In the genomic region with DNA sequence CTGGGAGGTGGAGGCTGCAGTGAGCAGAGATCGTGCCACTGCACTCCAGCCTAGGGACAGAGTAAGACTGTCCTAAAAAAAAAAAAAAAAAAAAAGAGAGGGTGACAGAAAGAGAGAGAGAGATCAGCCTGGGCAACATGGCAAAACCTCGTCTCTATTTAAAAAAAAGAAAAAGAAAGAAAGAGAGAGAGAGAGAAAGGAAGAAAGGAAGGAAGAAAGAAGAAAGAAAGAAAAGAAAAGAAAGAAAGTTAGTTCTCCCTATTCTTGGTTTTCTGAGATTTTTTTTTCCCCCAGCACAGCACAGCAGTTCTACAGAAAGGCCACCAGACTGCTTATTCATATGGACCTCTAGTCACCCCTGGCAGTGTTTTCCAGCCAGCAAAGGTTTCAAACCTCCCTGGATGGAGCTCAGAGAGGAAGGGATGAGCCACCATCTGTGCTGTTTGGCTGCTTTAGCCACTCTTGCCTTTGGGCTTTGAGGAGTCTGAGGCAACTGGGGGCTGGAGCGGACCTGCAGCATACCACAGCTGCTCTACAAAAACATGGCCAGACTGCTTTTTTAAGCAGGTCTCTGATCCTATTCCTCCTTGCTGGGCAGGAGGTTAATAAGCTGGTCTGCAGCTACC, we compare ENCODE assay signal across 1 cellular context.
TF ChIP-seq lines count a peak whose summit lies in the region.

No MANE protein-coding gene starts in this region.

TF ChIP-seq in HepG2, 621 proteins besides CTCF, POLR2A, EP300 and RAD21 (continued from another document):
- TF ChIP-seq, protein P1, sequence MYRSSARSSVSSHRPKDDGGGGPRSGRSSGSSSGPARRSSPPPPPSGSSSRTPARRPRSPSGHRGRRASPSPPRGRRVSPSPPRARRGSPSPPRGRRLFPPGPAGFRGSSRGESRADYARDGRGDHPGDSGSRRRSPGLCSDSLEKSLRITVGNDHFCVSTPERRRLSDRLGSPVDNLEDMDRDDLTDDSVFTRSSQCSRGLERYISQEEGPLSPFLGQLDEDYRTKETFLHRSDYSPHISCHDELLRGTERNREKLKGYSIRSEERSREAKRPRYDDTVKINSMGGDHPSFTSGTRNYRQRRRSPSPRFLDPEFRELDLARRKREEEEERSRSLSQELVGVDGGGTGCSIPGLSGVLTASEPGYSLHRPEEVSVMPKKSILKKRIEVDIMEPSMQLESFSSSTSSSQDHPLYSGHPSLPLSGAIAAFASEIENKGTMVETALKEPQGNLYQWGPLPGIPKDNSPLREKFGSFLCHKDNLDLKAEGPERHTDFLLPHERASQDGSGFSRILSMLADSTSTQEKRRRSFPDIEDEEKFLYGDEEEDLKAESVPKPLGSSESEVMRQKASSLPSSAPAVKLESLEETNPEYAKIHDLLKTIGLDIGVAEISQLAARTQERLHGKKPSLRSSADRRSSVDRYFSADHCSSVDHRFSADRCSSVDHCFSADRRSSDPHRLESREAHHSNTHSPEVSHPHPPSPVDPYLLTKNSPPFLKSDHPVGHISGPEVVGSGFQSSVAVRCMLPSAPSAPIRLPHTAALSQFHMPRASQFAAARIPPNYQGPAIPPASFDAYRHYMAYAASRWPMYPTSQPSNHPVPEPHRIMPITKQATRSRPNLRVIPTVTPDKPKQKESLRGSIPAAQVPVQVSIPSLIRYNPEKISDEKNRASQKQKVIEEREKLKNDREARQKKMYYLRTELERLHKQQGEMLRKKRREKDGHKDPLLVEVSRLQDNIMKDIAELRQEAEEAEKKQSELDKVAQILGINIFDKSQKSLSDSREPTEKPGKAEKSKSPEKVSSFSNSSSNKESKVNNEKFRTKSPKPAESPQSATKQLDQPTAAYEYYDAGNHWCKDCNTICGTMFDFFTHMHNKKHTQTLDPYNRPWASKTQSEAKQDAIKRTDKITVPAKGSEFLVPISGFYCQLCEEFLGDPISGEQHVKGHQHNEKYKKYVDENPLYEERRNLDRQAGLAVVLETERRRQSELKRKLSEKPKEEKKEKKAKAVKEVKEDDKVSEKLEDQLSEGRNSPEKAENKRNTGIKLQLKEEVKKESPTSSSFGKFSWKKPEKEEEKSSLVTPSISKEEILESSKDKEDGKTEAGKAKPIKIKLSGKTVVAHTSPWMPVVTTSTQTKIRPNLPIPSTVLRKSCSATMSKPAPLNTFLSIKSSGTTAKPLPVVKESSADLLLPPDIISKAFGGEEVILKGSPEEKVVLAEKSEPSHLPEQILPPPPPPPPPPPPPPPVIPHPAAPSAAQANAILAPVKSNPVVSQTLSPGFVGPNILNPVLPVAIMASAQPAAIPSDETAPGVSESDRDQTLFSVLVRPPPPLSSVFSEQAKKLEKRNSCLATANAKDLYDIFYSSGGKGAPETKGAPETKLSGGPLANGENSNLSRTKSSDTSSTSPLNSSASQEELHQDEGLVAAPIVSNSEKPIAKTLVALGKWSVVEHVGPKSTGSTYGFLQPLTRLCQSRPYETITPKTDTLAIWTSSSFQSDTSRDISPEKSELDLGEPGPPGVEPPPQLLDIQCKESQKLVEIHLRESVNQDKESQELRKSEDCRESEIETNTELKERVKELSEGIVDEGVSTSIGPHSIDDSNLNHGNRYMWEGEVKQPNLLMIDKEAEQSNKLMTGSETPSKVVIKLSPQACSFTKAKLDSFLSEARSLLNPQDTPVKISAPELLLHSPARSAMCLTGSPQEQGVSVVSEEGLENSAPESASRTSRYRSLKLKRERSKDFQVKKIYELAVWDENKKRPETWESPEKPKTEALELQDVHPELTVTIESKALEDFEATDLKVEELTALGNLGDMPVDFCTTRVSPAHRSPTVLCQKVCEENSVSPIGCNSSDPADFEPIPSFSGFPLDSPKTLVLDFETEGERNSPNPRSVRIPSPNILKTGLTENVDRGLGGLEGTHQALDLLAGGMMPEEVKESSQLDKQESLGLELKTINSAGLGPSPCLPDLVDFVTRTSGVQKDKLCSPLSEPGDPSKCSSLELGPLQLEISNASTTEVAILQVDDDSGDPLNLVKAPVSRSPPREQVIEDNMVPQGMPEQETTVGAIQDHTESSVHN (CRISPR knock-in tag; IDR thresholded peaks at IDR 0.05), result no peak
- TF ChIP-seq, protein P2, sequence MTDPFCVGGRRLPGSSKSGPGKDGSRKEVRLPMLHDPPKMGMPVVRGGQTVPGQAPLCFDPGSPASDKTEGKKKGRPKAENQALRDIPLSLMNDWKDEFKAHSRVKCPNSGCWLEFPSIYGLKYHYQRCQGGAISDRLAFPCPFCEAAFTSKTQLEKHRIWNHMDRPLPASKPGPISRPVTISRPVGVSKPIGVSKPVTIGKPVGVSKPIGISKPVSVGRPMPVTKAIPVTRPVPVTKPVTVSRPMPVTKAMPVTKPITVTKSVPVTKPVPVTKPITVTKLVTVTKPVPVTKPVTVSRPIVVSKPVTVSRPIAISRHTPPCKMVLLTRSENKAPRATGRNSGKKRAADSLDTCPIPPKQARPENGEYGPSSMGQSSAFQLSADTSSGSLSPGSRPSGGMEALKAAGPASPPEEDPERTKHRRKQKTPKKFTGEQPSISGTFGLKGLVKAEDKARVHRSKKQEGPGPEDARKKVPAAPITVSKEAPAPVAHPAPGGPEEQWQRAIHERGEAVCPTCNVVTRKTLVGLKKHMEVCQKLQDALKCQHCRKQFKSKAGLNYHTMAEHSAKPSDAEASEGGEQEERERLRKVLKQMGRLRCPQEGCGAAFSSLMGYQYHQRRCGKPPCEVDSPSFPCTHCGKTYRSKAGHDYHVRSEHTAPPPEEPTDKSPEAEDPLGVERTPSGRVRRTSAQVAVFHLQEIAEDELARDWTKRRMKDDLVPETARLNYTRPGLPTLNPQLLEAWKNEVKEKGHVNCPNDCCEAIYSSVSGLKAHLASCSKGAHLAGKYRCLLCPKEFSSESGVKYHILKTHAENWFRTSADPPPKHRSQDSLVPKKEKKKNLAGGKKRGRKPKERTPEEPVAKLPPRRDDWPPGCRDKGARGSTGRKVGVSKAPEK (CRISPR knock-in tag; IDR thresholded peaks at IDR 0.05; ENCODE audit: borderline replicate concordance), result no peak
